Comparison of ENCODE assay signal across 10 cellular contexts in genomic region chr22:41781508-41781906, GRCh38. TPM values are rescaled to one million over a fixed set of nuclear protein-coding genes. Genes with fewer than 3 reads are reported as not detected.
DNase-seq lines count a peak whose midpoint lies in the region; ATAC-seq, FAIRE-seq and TF ChIP-seq lines count a peak whose summit lies in the region.
"Had no signal": no experiment of that assay in that cellular context is flagged by ENCODE, and none has a peak within 500 bp of the region (broad histone marks: within the 10 kb centered on the region; RNA-seq: fewer than 3 reads in every experiment).

No MANE protein-coding gene starts in this region.

- H3K4me3 ChIP-seq in astrocyte (ENCODE audit: insufficient read depth, low read depth, low read length) = no peak overlapping the region
- H3K4me3 ChIP-seq: A549 had no signal

- H2AFZ ChIP-seq in astrocyte (ENCODE audit: low read depth, low read length) = peak overlapping the region; percentile 77

- no peak for DNase-seq in T-helper 2 cell treated with Interferon-gamma antibody and Interleukin-4, amounts not matched to agents 5 μg/mL and 100 μg/mL, for 36 hours (ENCODE audit: low spot score)
- DNase-seq in T-helper 2 cell (no peak), astrocyte (ENCODE audit: low read depth) (no peak), ecto neural progenitor cell (ENCODE audit: low spot score) (no peak), mucosa of gallbladder (ENCODE audit: low spot score) (no peak)
- DNase-seq in stimulated activated naive B cell treated with anti-CD40 and anti-IgM and Interleukin-4, amounts not matched to agents 10 μg/mL and 1 μg/mL and 100 μg/mL, for 72 hours = no peak
- DNase-seq: H7 had no signal

- peaks cover 32% of the 10 kb centered on the region for H3K4me1 Mint-ChIP-seq in T-helper 2 cell treated with Interferon-gamma antibody and Interleukin-4, amounts not matched to agents 5 μg/mL and 100 μg/mL, for 36 hours (ENCODE audit: low read depth)
- H3K4me1 Mint-ChIP-seq in astrocyte (ENCODE audit: low read depth, unreplicated experiment) = no peaks in the 10 kb centered on the region
- peaks cover 24 to 38% of the 10 kb centered on the region in 2 donors for H3K4me1 Mint-ChIP-seq in stimulated activated naive B cell treated with anti-CD40 and anti-IgM and Interleukin-4, amounts not matched to agents 10 μg/mL and 1 μg/mL and 100 μg/mL, for 72 hours

- peak; percentile 12 for ATAC-seq in HG03342 (IDR thresholded peaks at IDR 0.05; ENCODE audit: unreplicated experiment)
- peak; percentile 26 to 28 for ATAC-seq in stimulated activated naive B cell treated with anti-CD40 and anti-IgM and Interleukin-4, amounts not matched to agents 10 μg/mL and 1 μg/mL and 100 μg/mL, for 72 hours (replicated peaks)
- no peak for ATAC-seq in GM19463 (IDR thresholded peaks at IDR 0.05; ENCODE audit: unreplicated experiment)
- ATAC-seq: A549 had no signal

- peak overlapping the region; percentile 97 for H3K27ac Mint-ChIP-seq in T-helper 2 cell treated with Interferon-gamma antibody and Interleukin-4, amounts not matched to agents 5 μg/mL and 100 μg/mL, for 36 hours
- no peak overlapping the region for H3K27ac Mint-ChIP-seq in astrocyte (ENCODE audit: unreplicated experiment)
- H3K27ac Mint-ChIP-seq in stimulated activated naive B cell treated with anti-CD40 and anti-IgM and Interleukin-4, amounts not matched to agents 10 μg/mL and 1 μg/mL and 100 μg/mL, for 72 hours = peak overlapping the region; percentile 98

- no peaks in the 10 kb centered on the region for H3K4me1 ChIP-seq in astrocyte (ENCODE audit: insufficient read depth, low read length)
- H3K4me1 ChIP-seq: A549 had no signal

- H3K27me3 ChIP-seq in astrocyte (ENCODE audit: insufficient read depth, low read length) = no peaks in the 10 kb centered on the region

- no peaks in the 10 kb centered on the region for H3K9me3 Mint-ChIP-seq in T-helper 2 cell treated with Interferon-gamma antibody and Interleukin-4, amounts not matched to agents 5 μg/mL and 100 μg/mL, for 36 hours
- H3K9me3 Mint-ChIP-seq in astrocyte (ENCODE audit: unreplicated experiment) = no peaks in the 10 kb centered on the region
- no peaks in the 10 kb centered on the region for H3K9me3 Mint-ChIP-seq in stimulated activated naive B cell treated with anti-CD40 and anti-IgM and Interleukin-4, amounts not matched to agents 10 μg/mL and 1 μg/mL and 100 μg/mL, for 72 hours

- H4K20me1 ChIP-seq in astrocyte (ENCODE audit: insufficient read depth, low read length) = no peaks in the 10 kb centered on the region

- H3K79me2 ChIP-seq in astrocyte (ENCODE audit: insufficient read depth, low read length) = no peaks in the 10 kb centered on the region

- no peak overlapping the region for H3K9ac ChIP-seq in astrocyte (ENCODE audit: low read length)

- H3K27ac ChIP-seq in astrocyte (ENCODE audit: low read depth, low read length) = no peak overlapping the region
- H3K27ac ChIP-seq: A549 had no signal

- H3K36me3 Mint-ChIP-seq in T-helper 2 cell treated with Interferon-gamma antibody and Interleukin-4, amounts not matched to agents 5 μg/mL and 100 μg/mL, for 36 hours (ENCODE audit: low read depth) = peaks cover 8% of the 10 kb centered on the region
- H3K36me3 Mint-ChIP-seq in astrocyte (ENCODE audit: low read depth, unreplicated experiment) = peaks cover 2% of the 10 kb centered on the region
- H3K36me3 Mint-ChIP-seq in stimulated activated naive B cell treated with anti-CD40 and anti-IgM and Interleukin-4, amounts not matched to agents 10 μg/mL and 1 μg/mL and 100 μg/mL, for 72 hours = peaks cover 8 to 9% of the 10 kb centered on the region in 2 donors

- peak overlapping the region; percentile 90 for H3K4me3 Mint-ChIP-seq in T-helper 2 cell treated with Interferon-gamma antibody and Interleukin-4, amounts not matched to agents 5 μg/mL and 100 μg/mL, for 36 hours
- H3K4me3 Mint-ChIP-seq in astrocyte (ENCODE audit: unreplicated experiment) = no peak overlapping the region
- H3K4me3 Mint-ChIP-seq in stimulated activated naive B cell treated with anti-CD40 and anti-IgM and Interleukin-4, amounts not matched to agents 10 μg/mL and 1 μg/mL and 100 μg/mL, for 72 hours = peak overlapping the region; percentile 88 to 89

- FAIRE-seq in astrocyte (lab: Jason Lieb, UNC) = no peak
- FAIRE-seq: A549 had no signal

- no peaks in the 10 kb centered on the region for H3K27me3 Mint-ChIP-seq in T-helper 2 cell treated with Interferon-gamma antibody and Interleukin-4, amounts not matched to agents 5 μg/mL and 100 μg/mL, for 36 hours (ENCODE audit: low read depth)
- peaks cover 19% of the 10 kb centered on the region for H3K27me3 Mint-ChIP-seq in astrocyte (ENCODE audit: low read depth, unreplicated experiment)
- H3K27me3 Mint-ChIP-seq in stimulated activated naive B cell treated with anti-CD40 and anti-IgM and Interleukin-4, amounts not matched to agents 10 μg/mL and 1 μg/mL and 100 μg/mL, for 72 hours = no peaks in the 10 kb centered on the region

- no peak for TF ChIP-seq CTCF in astrocyte (IDR thresholded peaks at IDR 0.05; ENCODE audit: insufficient read depth, low read depth, low read length)

- no peak overlapping the region for H3K4me2 ChIP-seq in astrocyte (ENCODE audit: low read length)
- H3K4me2 ChIP-seq: A549 had no signal

- no peaks in the 10 kb centered on the region for H3K9me3 ChIP-seq in astrocyte (ENCODE audit: insufficient read depth, low read depth, low read length)
- H3K9me3 ChIP-seq: A549 had no signal

- H3K36me3 ChIP-seq in astrocyte (ENCODE audit: insufficient read depth, low read length) = no peaks in the 10 kb centered on the region

RNA-seq across cellular contexts. Expression of gene CCDC134, which starts 19.0 kb away (rescaled TPM):
- total RNA-seq in astrocyte = 7.7 and 11.3 TPM in 2 replicates
- total RNA-seq in mucosa of gallbladder = 10.2 TPM

RNA-seq across cellular contexts. Expression of gene SREBF2, which starts 51.4 kb away (rescaled TPM):
- 72.5 and 83.9 TPM in 2 replicates for total RNA-seq in astrocyte
- 257 TPM for total RNA-seq in mucosa of gallbladder
